1 cellular context compared by ENCODE assay signal in the genomic region with DNA sequence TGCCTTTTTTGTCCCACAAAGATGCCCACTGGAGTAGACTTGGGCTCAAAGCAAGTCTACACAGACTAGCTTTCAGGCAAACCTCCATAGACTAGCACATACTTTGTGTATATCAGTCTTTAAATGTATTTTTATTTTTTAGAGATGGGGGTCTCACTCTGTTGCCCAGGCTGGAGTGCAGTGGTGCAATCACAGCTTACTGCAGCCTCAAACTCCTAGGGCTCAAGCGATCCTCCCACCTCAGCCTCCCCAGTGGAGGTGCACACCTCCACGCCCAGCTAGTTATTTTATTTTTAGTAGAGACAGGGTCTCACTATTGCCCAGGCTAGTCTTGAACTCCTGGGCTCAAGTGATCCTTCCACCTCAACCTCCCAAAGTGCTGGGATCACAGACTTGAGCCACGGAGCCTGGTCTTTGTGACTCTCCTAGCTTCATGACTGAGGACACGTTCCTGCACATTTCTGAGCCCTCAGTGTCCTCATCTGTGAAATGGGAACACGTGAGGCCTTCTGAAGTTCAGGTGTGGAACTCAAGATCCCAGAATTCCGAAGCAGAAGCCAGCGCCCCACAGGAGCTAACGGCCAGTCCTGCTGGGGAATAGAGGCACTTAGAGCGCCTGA.
TF ChIP-seq lines count a peak whose summit lies in the region.

No MANE protein-coding gene starts in this region.

TF ChIP-seq in H1, 55 proteins besides CTCF, POLR2A, EP300 and RAD21:
- TF ChIP-seq E2F6 (IDR thresholded peaks at IDR 0.05) (no peak), JUN (IDR thresholded peaks at IDR 0.05; ENCODE audit: low read depth, low read length) (no peak), RFX5 (IDR thresholded peaks at IDR 0.05; ENCODE audit: borderline replicate concordance, low read depth, low read length) (no peak), CTBP2 (IDR thresholded peaks at IDR 0.05; ENCODE audit: borderline replicate concordance, insufficient read depth, insufficient read length, low read length) (no peak), ATF3 (IDR thresholded peaks at IDR 0.05; ENCODE audit: insufficient read depth, low read depth, low read length) (no peak), KDM4A (IDR thresholded peaks at IDR 0.05; ENCODE audit: low read depth, low read length, severe bottlenecking) (no peak), JUND (IDR thresholded peaks at IDR 0.05; ENCODE audit: low read length) (no peak), KDM5A (IDR thresholded peaks at IDR 0.05; ENCODE audit: low read length) (no peak), SAP30 (IDR thresholded peaks at IDR 0.05; ENCODE audit: insufficient read depth, insufficient replicate concordance, low read length) (no peak), PHF8 (conservative IDR thresholded peaks at IDR 0.05; ENCODE audit: low read depth, low read length) (no peak), USF2 (IDR thresholded peaks at IDR 0.05; ENCODE audit: low read length) (no peak), TBP (IDR thresholded peaks at IDR 0.05; ENCODE audit: low read depth, low read length) (no peak), RXRA (IDR thresholded peaks at IDR 0.05; ENCODE audit: insufficient read depth, low read depth, low read length) (no peak), TAF1 (IDR thresholded peaks at IDR 0.05; ENCODE audit: low read depth, low read length) (no peak), MAFK (IDR thresholded peaks at IDR 0.05; ENCODE audit: low read depth, low read length) (no peak), HDAC6 (IDR thresholded peaks at IDR 0.05; ENCODE audit: low read depth, low read length) (no peak), SP1 (IDR thresholded peaks at IDR 0.05; ENCODE audit: low read depth, low read length) (no peak), ZNF274 (IDR thresholded peaks at IDR 0.05; ENCODE audit: borderline replicate concordance, extremely low read depth, low read length) (no peak)
